ENCODE assay signal across 17 cellular contexts in the genomic region with DNA sequence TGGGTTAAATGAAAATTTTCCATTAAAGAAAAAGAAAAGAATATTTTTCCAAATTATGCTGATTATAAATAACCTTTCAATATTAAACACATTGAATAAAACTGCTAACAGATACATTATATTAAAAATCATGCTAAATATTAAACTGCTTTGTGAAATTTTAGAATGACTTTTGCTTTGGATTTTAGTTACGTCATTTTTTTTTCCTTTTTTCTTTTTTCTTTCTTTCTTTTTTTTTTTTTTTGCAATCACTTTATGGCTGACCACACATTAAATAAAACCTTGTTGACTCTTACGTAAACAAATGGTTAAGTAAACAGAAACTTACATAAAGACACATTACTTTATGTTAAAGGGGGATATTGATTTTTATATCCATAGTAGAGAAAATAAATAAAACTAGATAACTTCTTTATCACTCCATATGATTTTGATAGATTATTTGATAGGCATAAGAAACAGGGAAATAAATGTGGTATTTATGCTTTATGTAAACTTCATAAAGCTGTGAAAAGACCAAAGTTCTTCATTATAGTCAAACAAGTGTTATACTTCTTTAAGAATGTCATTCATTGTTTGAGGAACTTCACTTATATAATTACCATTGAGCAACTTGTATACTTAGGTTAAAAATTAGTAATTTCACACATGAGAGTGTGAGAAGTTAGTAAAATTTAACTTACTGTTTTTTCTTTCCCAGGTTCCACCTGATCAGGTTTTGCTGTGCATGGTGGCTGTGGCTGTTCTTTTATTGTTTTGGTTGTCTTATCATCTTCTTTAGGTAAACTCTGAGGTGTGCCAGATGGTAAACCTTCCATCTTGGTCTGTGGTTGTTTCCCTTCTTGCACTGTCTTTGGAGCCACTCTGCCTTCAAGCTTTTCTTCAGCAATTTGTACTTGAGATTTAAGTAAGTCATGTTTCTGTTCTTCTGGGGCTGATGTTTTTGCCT.
"Had no signal": no experiment of that assay in that cellular context is flagged by ENCODE, and none has a peak within 500 bp of the region (broad histone marks: within the 10 kb centered on the region; RNA-seq: fewer than 3 reads in every experiment).

No MANE protein-coding gene starts in this region.

- H3K36me3 ChIP-seq: transverse colon, vagina had no signal

- H2AFZ ChIP-seq: hepatocyte had no signal

- DNase-seq: activated B cell treated with CpG ODN at 0.5 μM for 24 hours; activated CD4-positive, alpha-beta memory T cell treated with anti-CD3 and anti-CD28 coated beads for 36 hours; activated CD4-positive, alpha-beta T cell treated with anti-CD3 and anti-CD28 coated beads for 4 hours; activated naive CD8-positive, alpha-beta T cell treated with anti-CD3 and anti-CD28 coated beads for 36 hours; amniotic stem cell; dermis blood vessel endothelial cell; effector memory CD4-positive, alpha-beta T cell; nucleus accumbens; right cardiac atrium; stimulated activated CD4-positive, alpha-beta T cell treated with anti-CD3 and anti-CD28 coated beads, Interleukin-15, amount 100 ng/mL, for 24 hours; stimulated activated CD4-positive, alpha-beta T cell treated with anti-CD3 and anti-CD28 coated beads, Interleukin-2, amount 100 ng/mL, for 48 hours; transverse colon had no signal

- H3K4me1 ChIP-seq: vagina had no signal

- H3K4me2 ChIP-seq: hepatocyte had no signal

- H3K27me3 ChIP-seq: hepatocyte, transverse colon, vagina had no signal

- H3K27ac ChIP-seq: hepatocyte, skin epidermis, transverse colon, vagina had no signal

- ATAC-seq: natural killer cell treated with Interleukin-12 subunit alpha and Interleukin-12 subunit beta and Interleukin-15 and Interleukin-18, amount 100 ng/mL, for 72 hours; right cardiac atrium had no signal

- H3K9me3 ChIP-seq: transverse colon, vagina had no signal

- H3K79me2 ChIP-seq: hepatocyte had no signal

- H3K4me3 ChIP-seq: hepatocyte, lung, skin epidermis, transverse colon, vagina had no signal
